Comparison of ENCODE assay signal across 15 cellular contexts in genomic region chr3:47406762-47407149, GRCh38. TPM values are rescaled to one million over a fixed set of nuclear protein-coding genes. Genes with fewer than 3 reads are reported as not detected.
A peak's percentile ranks its signal among the peaks of the same experiment; 100 is the strongest.
DNase-seq lines count a peak whose midpoint lies in the region; ATAC-seq and TF ChIP-seq lines count a peak whose summit lies in the region.
"Had no signal": no experiment of that assay in that cellular context is flagged by ENCODE, and none has a peak within 500 bp of the region (broad histone marks: within the 10 kb centered on the region; RNA-seq: fewer than 3 reads in every experiment).

No MANE protein-coding gene starts in this region.

- intact Hi-C loops in cardiac septum (cut with DNase I): no loop called here

- no peak overlapping the region for H3K4me3 ChIP-seq in RWPE2 (ENCODE audit: severe bottlenecking)
- H3K4me3 ChIP-seq: tibial artery had no signal

- no peaks in the 10 kb centered on the region for H3K4me1 ChIP-seq in RWPE2 (ENCODE audit: insufficient read depth, poor library complexity, severe bottlenecking)

- no peak overlapping the region for H3K27ac ChIP-seq in RWPE2 (ENCODE audit: poor library complexity, severe bottlenecking)

- peaks cover 7% of the 10 kb centered on the region for H3K36me3 Mint-ChIP-seq in activated naive CD8-positive, alpha-beta T cell treated with anti-CD3 and anti-CD28 coated beads for 36 hours
- H3K36me3 Mint-ChIP-seq in activated naive CD8-positive, alpha-beta T cell treated with anti-CD3 and anti-CD28 coated beads, Interleukin-2, amount 50 U/mL, for 24 hours (ENCODE audit: low read depth): peaks cover 4% of the 10 kb centered on the region
- H3K36me3 Mint-ChIP-seq in natural killer cell treated with Interleukin-12 subunit alpha and Interleukin-12 subunit beta and Interleukin-15 and Interleukin-18, amount 100 ng/mL, for 72 hours: no peaks in the 10 kb centered on the region

- H3K4me3 Mint-ChIP-seq in activated naive CD8-positive, alpha-beta T cell treated with anti-CD3 and anti-CD28 coated beads for 36 hours: no peak overlapping the region
- H3K4me3 Mint-ChIP-seq in activated naive CD8-positive, alpha-beta T cell treated with anti-CD3 and anti-CD28 coated beads, Interleukin-2, amount 50 U/mL, for 24 hours: no peak overlapping the region
- no peak overlapping the region for H3K4me3 Mint-ChIP-seq in natural killer cell treated with Interleukin-12 subunit alpha and Interleukin-12 subunit beta and Interleukin-15 and Interleukin-18, amount 100 ng/mL, for 72 hours
- H3K4me3 Mint-ChIP-seq: activated T-cell treated with anti-CD3 and anti-CD28 coated beads, Interleukin-2, amount 50 U/mL, for 4 hours had no signal

- H3K27ac Mint-ChIP-seq in activated naive CD8-positive, alpha-beta T cell treated with anti-CD3 and anti-CD28 coated beads for 36 hours: peak overlapping the region; percentile 42
- H3K27ac Mint-ChIP-seq in activated naive CD8-positive, alpha-beta T cell treated with anti-CD3 and anti-CD28 coated beads, Interleukin-2, amount 50 U/mL, for 24 hours: no peak overlapping the region
- H3K27ac Mint-ChIP-seq in natural killer cell treated with Interleukin-12 subunit alpha and Interleukin-12 subunit beta and Interleukin-15 and Interleukin-18, amount 100 ng/mL, for 72 hours: no peak overlapping the region

- no peak for TF ChIP-seq CTCF in RWPE2 (IDR thresholded peaks at IDR 0.05; ENCODE audit: poor library complexity, severe bottlenecking)

- H3K9me3 Mint-ChIP-seq in activated naive CD8-positive, alpha-beta T cell treated with anti-CD3 and anti-CD28 coated beads for 36 hours: no peaks in the 10 kb centered on the region
- no peaks in the 10 kb centered on the region for H3K9me3 Mint-ChIP-seq in activated naive CD8-positive, alpha-beta T cell treated with anti-CD3 and anti-CD28 coated beads, Interleukin-2, amount 50 U/mL, for 24 hours
- H3K9me3 Mint-ChIP-seq in natural killer cell treated with Interleukin-12 subunit alpha and Interleukin-12 subunit beta and Interleukin-15 and Interleukin-18, amount 100 ng/mL, for 72 hours: no peaks in the 10 kb centered on the region
- H3K9me3 Mint-ChIP-seq: activated T-cell treated with anti-CD3 and anti-CD28 coated beads, Interleukin-2, amount 50 U/mL, for 4 hours had no signal

- no peak for ATAC-seq in activated naive CD8-positive, alpha-beta T cell treated with anti-CD3 and anti-CD28 coated beads, Interleukin-2, amount 50 U/mL, for 24 hours
- ATAC-seq in RWPE2 (ENCODE audit: low read depth): 0 out of 3 replicates have a peak, but pooled peaks have one; percentile 5
- ATAC-seq in natural killer cell treated with Interleukin-12 subunit alpha and Interleukin-12 subunit beta and Interleukin-15 and Interleukin-18, amount 100 ng/mL, for 72 hours: no peak
- no peak for ATAC-seq in HG03520 (IDR thresholded peaks at IDR 0.05; ENCODE audit: unreplicated experiment)
- ATAC-seq: activated CD4-positive, CD25-positive, alpha-beta regulatory T cell treated with anti-CD3 and anti-CD28 coated beads, Interleukin-2, amount 50 U/mL, for 24 hours; activated T-cell treated with anti-CD3 and anti-CD28 coated beads, Interleukin-2, amount 50 U/mL, for 4 hours had no signal

- H3K27me3 ChIP-seq in RWPE2 (ENCODE audit: insufficient read depth, poor library complexity, severe bottlenecking): no peaks in the 10 kb centered on the region
- H3K27me3 ChIP-seq: tibial artery had no signal

- H3K9me3 ChIP-seq in RWPE2 (ENCODE audit: severe bottlenecking): no peaks in the 10 kb centered on the region
- H3K9me3 ChIP-seq: tibial artery had no signal

- H3K4me1 Mint-ChIP-seq in activated naive CD8-positive, alpha-beta T cell treated with anti-CD3 and anti-CD28 coated beads for 36 hours: no peaks in the 10 kb centered on the region
- no peaks in the 10 kb centered on the region for H3K4me1 Mint-ChIP-seq in activated naive CD8-positive, alpha-beta T cell treated with anti-CD3 and anti-CD28 coated beads, Interleukin-2, amount 50 U/mL, for 24 hours
- no peaks in the 10 kb centered on the region for H3K4me1 Mint-ChIP-seq in natural killer cell treated with Interleukin-12 subunit alpha and Interleukin-12 subunit beta and Interleukin-15 and Interleukin-18, amount 100 ng/mL, for 72 hours (ENCODE audit: low read depth in 2 of 2)

- no peak for DNase-seq in activated naive CD8-positive, alpha-beta T cell treated with anti-CD3 and anti-CD28 coated beads for 36 hours
- DNase-seq in activated naive CD8-positive, alpha-beta T cell treated with anti-CD3 and anti-CD28 coated beads, Interleukin-2, amount 50 U/mL, for 24 hours: no peak
- DNase-seq in RWPE2 (ENCODE audit: low spot score): peak; percentile 64
- peak; percentile 70 for DNase-seq in iPS-NIHi11 (ENCODE audit: low spot score)
- DNase-seq in natural killer cell treated with Interleukin-12 subunit alpha and Interleukin-12 subunit beta and Interleukin-15 and Interleukin-18, amount 100 ng/mL, for 72 hours (ENCODE audit: low spot score): no peak
- DNase-seq in cardiac septum (ENCODE audit: low spot score): no peak
- no peak for DNase-seq in GDM1 (lab: John Stamatoyannopoulos, UW)
- DNase-seq: activated T-cell treated with anti-CD3 and anti-CD28 coated beads, Interleukin-2, amount 50 U/mL, for 4 hours; cortex of kidney; mesendoderm; OCI-M1; SW 1271; tibial artery had no signal

- peaks cover 29% of the 10 kb centered on the region for H3K36me3 ChIP-seq in RWPE2 (ENCODE audit: low read depth)

- no peaks in the 10 kb centered on the region for H3K27me3 Mint-ChIP-seq in activated naive CD8-positive, alpha-beta T cell treated with anti-CD3 and anti-CD28 coated beads for 36 hours
- no peaks in the 10 kb centered on the region for H3K27me3 Mint-ChIP-seq in activated naive CD8-positive, alpha-beta T cell treated with anti-CD3 and anti-CD28 coated beads, Interleukin-2, amount 50 U/mL, for 24 hours
- no peaks in the 10 kb centered on the region for H3K27me3 Mint-ChIP-seq in natural killer cell treated with Interleukin-12 subunit alpha and Interleukin-12 subunit beta and Interleukin-15 and Interleukin-18, amount 100 ng/mL, for 72 hours

RNA-seq across cellular contexts. Expression of gene PTPN23, which starts 25.9 kb away (rescaled TPM):
- total RNA-seq in activated naive CD8-positive, alpha-beta T cell treated with anti-CD3 and anti-CD28 coated beads for 36 hours: 10 to 100 TPM; 25.9 to 30.3 TPM
- 10 to 100 TPM; 30.5 to 45.3 TPM for total RNA-seq in natural killer cell treated with Interleukin-12 subunit alpha and Interleukin-12 subunit beta and Interleukin-15 and Interleukin-18, amount 100 ng/mL, for 72 hours
- total RNA-seq in cardiac septum: 24.0 TPM

Comparison
In these comparisons a context has a peak if more than half of its experiments do, and no peak if none do; other contexts are left out.
1. DNase-seq: peak in RWPE2 (single experiment) and iPS-NIHi11 (single experiment); none in activated naive CD8-positive, alpha-beta T cell treated with anti-CD3 and anti-CD28 coated beads for 36 hours (single experiment), activated naive CD8-positive, alpha-beta T cell treated with anti-CD3 and anti-CD28 coated beads, Interleukin-2, amount 50 U/mL, for 24 hours (single experiment), natural killer cell treated with Interleukin-12 subunit alpha and Interleukin-12 subunit beta and Interleukin-15 and Interleukin-18, amount 100 ng/mL, for 72 hours (single experiment), cardiac septum (single experiment) and GDM1 (single experiment).